Comparison of ENCODE assay signal across 8 cellular contexts in genomic region chr12:121513464-121514183, GRCh38.
DNase-seq lines count a peak whose midpoint lies in the region; ATAC-seq and TF ChIP-seq lines count a peak whose summit lies in the region.

No MANE protein-coding gene starts in this region.

- TF ChIP-seq CTCF in PC-9 (conservative IDR thresholded peaks at IDR 0.05) = no peak; the same call in 1 of the 2 replicates

- peaks cover 1 to 11% (median 8%) of the 10 kb centered on the region in 4 donors for H3K4me1 Mint-ChIP-seq in CD4-positive, alpha-beta memory T cell

- ATAC-seq in GM18498 (IDR thresholded peaks at IDR 0.05; ENCODE audit: unreplicated experiment) = peak; percentile 73
- ATAC-seq in HG02798 (IDR thresholded peaks at IDR 0.05; ENCODE audit: poor library complexity, unreplicated experiment) = peak; percentile 88
- peak; percentile 63 for ATAC-seq in esophagus mucosa
- ATAC-seq in GM18519 (IDR thresholded peaks at IDR 0.05; ENCODE audit: low FRiP score, unreplicated experiment) = no peak

- H3K4me1 ChIP-seq in CD4-positive, alpha-beta memory T cell (ENCODE audit: insufficient read depth, low read length) = no peaks in the 10 kb centered on the region
- H3K4me1 ChIP-seq in PC-9 (replicated peaks; ENCODE audit: insufficient read depth) = no peaks in the 10 kb centered on the region

- no peaks in the 10 kb centered on the region for H4K20me1 ChIP-seq in PC-9 (ENCODE audit: insufficient read depth)

- CTCF ChIA-PET in CD4-positive, alpha-beta memory T cell (lab: Charles Lee; ENCODE audit: partially characterized antibody) = no interaction called here
- CTCF ChIA-PET in PC-9 (lab: Charles Lee) = interaction anchor here (0.6 kb wide), 1 partner anchor 18 kb away, joined by 10 read pairs; no protein-coding TSS in a partner anchor

- peaks cover 14 to 41% of the 10 kb centered on the region in 2 donors for H3K36me3 Mint-ChIP-seq in CD4-positive, alpha-beta memory T cell

- no peaks in the 10 kb centered on the region for H3K9me3 Mint-ChIP-seq in CD4-positive, alpha-beta memory T cell

- peaks cover 15% of the 10 kb centered on the region for H3K36me3 ChIP-seq in CD4-positive, alpha-beta memory T cell (ENCODE audit: insufficient read depth, low read length)
- H3K36me3 ChIP-seq in PC-9 (ENCODE audit: low read depth) = no peaks in the 10 kb centered on the region

- H3F3A ChIP-seq in PC-9 (ENCODE audit: insufficient read depth, low read depth) = peaks cover 6% of the 10 kb centered on the region; the same call in 1 of the 2 replicates

- no peaks in the 10 kb centered on the region for H3K9me3 ChIP-seq in CD4-positive, alpha-beta memory T cell (ENCODE audit: control insufficient read depth in 1 of 2, low read length in 2 of 2)
- no peaks in the 10 kb centered on the region for H3K9me3 ChIP-seq in PC-9 (ENCODE audit: insufficient read depth, low read depth)

- H3K27me3 Mint-ChIP-seq in CD4-positive, alpha-beta memory T cell = no peaks in the 10 kb centered on the region

- H3K4me2 ChIP-seq in PC-9 = no peak overlapping the region

- DNase-seq in CD4-positive, alpha-beta memory T cell = no peak
- peak; percentile 57 to 75 for DNase-seq in PC-9
- no peak for DNase-seq in NCI-H2171 treated with DMSO at 0.1 percent for 48 hours (lab: John Stamatoyannopoulos, UW)
- no peak for DNase-seq in stimulated activated CD4-positive, alpha-beta T cell treated with anti-CD3 and anti-CD28 coated beads, Interleukin-2, amount 100 ng/mL, for 48 hours

- no TSS peak for BruUV-seq in PC-9 (replicated peaks; lab: Mats Ljungman, UMichigan)

- no peaks in the 10 kb centered on the region for H3K9me2 ChIP-seq in PC-9 (ENCODE audit: insufficient read depth)

- intact Hi-C loops in CD4-positive, alpha-beta memory T cell (cut with micrococcal nuclease) = no loop called here
- intact Hi-C loops in PC-9 (cut with micrococcal nuclease; ENCODE audit: unreplicated experiment) = no loop called here

- no peak overlapping the region for H3K4me3 Mint-ChIP-seq in CD4-positive, alpha-beta memory T cell

- H3K4me3 ChIP-seq in CD4-positive, alpha-beta memory T cell (ENCODE audit: low read length in 2 of 2) = no peak overlapping the region
- H3K4me3 ChIP-seq in PC-9 = no peak overlapping the region

- H2AFZ ChIP-seq in PC-9 = no peak overlapping the region

- peak overlapping the region in 5 of 7 donors; percentile 37 to 91 (median 70) for H3K27ac Mint-ChIP-seq in CD4-positive, alpha-beta memory T cell

- POLR2A ChIA-PET in CD4-positive, alpha-beta memory T cell (lab: Charles Lee; ENCODE audit: partially characterized antibody) = interaction anchor here (1.1 to 1.2 kb wide), 2 partner anchors 17 to 280 kb away, joined by 3 read pairs; partner anchors contain the start of gene RHOF
- POLR2A ChIA-PET in PC-9 (lab: Charles Lee; ENCODE audit: unreplicated experiment) = no interaction called here

- H3K79me2 ChIP-seq in PC-9 (ENCODE audit: low read depth) = no peaks in the 10 kb centered on the region

- H3K27me3 ChIP-seq in CD4-positive, alpha-beta memory T cell (ENCODE audit: insufficient read depth, low read length) = no peaks in the 10 kb centered on the region
- H3K27me3 ChIP-seq in PC-9 (ENCODE audit: insufficient read depth, low read depth) = no peaks in the 10 kb centered on the region

- H3K27ac ChIP-seq in CD4-positive, alpha-beta memory T cell (ENCODE audit: low read depth, low read length) = no peak overlapping the region
- H3K27ac ChIP-seq in PC-9 = no peak overlapping the region

Comparison
In these comparisons a context has a peak if more than half of its experiments do, and no peak if none do; other contexts are left out.
1. DNase-seq: peak in PC-9 (2 of 2); none in CD4-positive, alpha-beta memory T cell (0 of 5), NCI-H2171 treated with DMSO at 0.1 percent for 48 hours (single experiment) and stimulated activated CD4-positive, alpha-beta T cell treated with anti-CD3 and anti-CD28 coated beads, Interleukin-2, amount 100 ng/mL, for 48 hours (0 of 2).